In genomic region chr18:8435376-8435775, GRCh38 we compare ENCODE assay signal across 29 cellular contexts.
"Had no signal": no experiment of that assay in that cellular context is flagged by ENCODE, and none has a peak within 500 bp of the region (broad histone marks: within the 10 kb centered on the region; RNA-seq: fewer than 3 reads in every experiment).

No MANE protein-coding gene starts in this region.

- H3K36me3 Mint-ChIP-seq: activated naive CD8-positive, alpha-beta T cell treated with anti-CD3 and anti-CD28 coated beads, Interleukin-2, amount 10 ng/mL, durations not matched to agents 7 days and 5 days had no signal

- H3K27ac ChIP-seq: adrenal gland, breast epithelium, SJCRH30, VCaP had no signal

- H3K27me3 Mint-ChIP-seq: activated CD4-positive, alpha-beta memory T cell treated with anti-CD3 and anti-CD28 coated beads, Interleukin-2, amount 10 ng/mL, durations not matched to agents 7 days and 5 days; activated CD4-positive, alpha-beta T cell treated with anti-CD3 and anti-CD28 coated beads for 36 hours; activated naive CD8-positive, alpha-beta T cell treated with anti-CD3 and anti-CD28 coated beads, Interleukin-2, amount 10 ng/mL, durations not matched to agents 7 days and 5 days; activated T-helper 17 cell treated with anti-CD3 and anti-CD28 coated beads, Interleukin-2, amount 50 U/mL, for 72 hours had no signal

- H3K9me3 Mint-ChIP-seq: activated CD4-positive, alpha-beta memory T cell treated with anti-CD3 and anti-CD28 coated beads, Interleukin-2, amount 10 ng/mL, durations not matched to agents 7 days and 5 days had no signal

- DNase-seq: activated CD4-positive, alpha-beta memory T cell treated with anti-CD3 and anti-CD28 coated beads, Interleukin-2, amount 10 ng/mL, durations not matched to agents 7 days and 5 days; activated CD4-positive, alpha-beta T cell treated with anti-CD3 and anti-CD28 coated beads for 36 hours; activated CD4-positive, alpha-beta T cell treated with anti-CD3 and anti-CD28 coated beads, Interleukin-2, amount 50 U/mL, for 1 hour; activated gamma-delta T cell treated with Interleukin-2 at 50 U/mL for 16 hours; activated naive CD4-positive, alpha-beta T cell treated with anti-CD3 and anti-CD28 coated beads, Interleukin-2, amount 50 U/mL, for 16 hours; activated naive CD8-positive, alpha-beta T cell treated with anti-CD3 and anti-CD28 coated beads, Interleukin-2, amount 10 ng/mL, durations not matched to agents 7 days and 5 days; activated T-cell treated with anti-CD3 and anti-CD28 coated beads for 4 hours; activated T-cell treated with anti-CD3 and anti-CD28 coated beads, Interleukin-2, amount 50 U/mL, for 48 hours; adrenal gland; aorta; central memory CD4-positive, alpha-beta T cell; KG1; NCI-H1092; NCI-H1417; NCI-H1930; NCI-H2107; NCI-H510A treated with DMSO at 0.1 percent for 48 hours; NCI-H748 treated with DMSO at 0.1 percent for 48 hours; NK-92 treated with Interleukin-12 subunit alpha and Interleukin-12 subunit beta, amount 100 ng/mL, for 24 hours; OCI-M1; RPMI8226; SK-N-SH; T-helper 1 cell had no signal

- H3K4me3 ChIP-seq: adrenal gland, breast epithelium, SJCRH30 had no signal

- H3K4me1 Mint-ChIP-seq: activated CD4-positive, alpha-beta memory T cell treated with anti-CD3 and anti-CD28 coated beads, Interleukin-2, amount 10 ng/mL, durations not matched to agents 7 days and 5 days; activated CD4-positive, alpha-beta T cell treated with anti-CD3 and anti-CD28 coated beads for 36 hours; activated naive CD8-positive, alpha-beta T cell treated with anti-CD3 and anti-CD28 coated beads, Interleukin-2, amount 10 ng/mL, durations not matched to agents 7 days and 5 days; activated T-helper 17 cell treated with anti-CD3 and anti-CD28 coated beads, Interleukin-2, amount 50 U/mL, for 72 hours had no signal

- H3K27me3 ChIP-seq: adrenal gland, breast epithelium, SJCRH30 had no signal

- ATAC-seq: activated CD4-positive, alpha-beta T cell treated with anti-CD3 and anti-CD28 coated beads for 36 hours; activated T-helper 17 cell treated with anti-CD3 and anti-CD28 coated beads, Interleukin-2, amount 50 U/mL, for 72 hours; Panc1; Right ventricle myocardium inferior had no signal

- H3K27ac Mint-ChIP-seq: activated CD4-positive, alpha-beta memory T cell treated with anti-CD3 and anti-CD28 coated beads, Interleukin-2, amount 10 ng/mL, durations not matched to agents 7 days and 5 days; activated CD4-positive, alpha-beta T cell treated with anti-CD3 and anti-CD28 coated beads for 36 hours; activated naive CD8-positive, alpha-beta T cell treated with anti-CD3 and anti-CD28 coated beads, Interleukin-2, amount 10 ng/mL, durations not matched to agents 7 days and 5 days; activated T-helper 17 cell treated with anti-CD3 and anti-CD28 coated beads, Interleukin-2, amount 50 U/mL, for 72 hours had no signal

- H3K4me3 Mint-ChIP-seq: activated CD4-positive, alpha-beta memory T cell treated with anti-CD3 and anti-CD28 coated beads, Interleukin-2, amount 10 ng/mL, durations not matched to agents 7 days and 5 days; activated CD4-positive, alpha-beta T cell treated with anti-CD3 and anti-CD28 coated beads for 36 hours; activated naive CD8-positive, alpha-beta T cell treated with anti-CD3 and anti-CD28 coated beads, Interleukin-2, amount 10 ng/mL, durations not matched to agents 7 days and 5 days; activated T-helper 17 cell treated with anti-CD3 and anti-CD28 coated beads, Interleukin-2, amount 50 U/mL, for 72 hours had no signal
